ENCODE assay signal across 1 cellular context in the genomic region with DNA sequence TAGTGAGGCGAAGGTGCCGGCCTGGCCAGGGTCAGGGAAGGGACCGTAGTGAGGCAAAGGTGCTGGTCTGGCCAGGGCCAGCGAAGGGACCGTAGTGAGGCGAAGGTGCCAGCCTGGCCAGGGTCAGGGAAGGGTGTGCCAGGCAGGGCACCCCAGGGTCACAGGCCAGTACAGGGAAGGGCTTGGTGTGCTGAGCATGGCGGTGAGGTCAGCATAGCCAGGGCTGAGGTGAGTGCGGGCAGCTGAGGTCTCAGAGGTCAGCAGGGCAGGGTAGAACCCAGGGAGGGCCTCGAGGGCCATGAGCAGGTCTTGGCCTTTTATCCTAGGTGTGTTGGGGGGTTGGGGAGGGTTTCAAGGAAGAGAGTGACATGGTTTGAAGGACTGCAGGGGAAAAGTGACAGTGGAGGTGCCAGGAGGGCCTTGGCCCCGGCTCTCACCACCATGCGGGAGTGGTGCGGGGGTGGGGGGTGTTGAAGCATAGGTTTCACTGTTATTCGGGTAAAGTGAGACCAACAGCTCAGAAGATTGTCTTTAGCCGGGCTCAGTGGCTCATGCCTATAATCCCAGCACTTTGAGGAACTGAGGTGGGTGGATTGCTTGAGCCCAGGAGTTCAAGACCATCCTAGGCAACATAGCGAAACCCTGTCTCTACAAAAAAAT.
TF ChIP-seq lines count a peak whose summit lies in the region.

No MANE protein-coding gene starts in this region.

TF ChIP-seq in HepG2, 621 proteins besides CTCF, POLR2A, EP300 and RAD21 (continued from another document):
- TF ChIP-seq, protein P1, sequence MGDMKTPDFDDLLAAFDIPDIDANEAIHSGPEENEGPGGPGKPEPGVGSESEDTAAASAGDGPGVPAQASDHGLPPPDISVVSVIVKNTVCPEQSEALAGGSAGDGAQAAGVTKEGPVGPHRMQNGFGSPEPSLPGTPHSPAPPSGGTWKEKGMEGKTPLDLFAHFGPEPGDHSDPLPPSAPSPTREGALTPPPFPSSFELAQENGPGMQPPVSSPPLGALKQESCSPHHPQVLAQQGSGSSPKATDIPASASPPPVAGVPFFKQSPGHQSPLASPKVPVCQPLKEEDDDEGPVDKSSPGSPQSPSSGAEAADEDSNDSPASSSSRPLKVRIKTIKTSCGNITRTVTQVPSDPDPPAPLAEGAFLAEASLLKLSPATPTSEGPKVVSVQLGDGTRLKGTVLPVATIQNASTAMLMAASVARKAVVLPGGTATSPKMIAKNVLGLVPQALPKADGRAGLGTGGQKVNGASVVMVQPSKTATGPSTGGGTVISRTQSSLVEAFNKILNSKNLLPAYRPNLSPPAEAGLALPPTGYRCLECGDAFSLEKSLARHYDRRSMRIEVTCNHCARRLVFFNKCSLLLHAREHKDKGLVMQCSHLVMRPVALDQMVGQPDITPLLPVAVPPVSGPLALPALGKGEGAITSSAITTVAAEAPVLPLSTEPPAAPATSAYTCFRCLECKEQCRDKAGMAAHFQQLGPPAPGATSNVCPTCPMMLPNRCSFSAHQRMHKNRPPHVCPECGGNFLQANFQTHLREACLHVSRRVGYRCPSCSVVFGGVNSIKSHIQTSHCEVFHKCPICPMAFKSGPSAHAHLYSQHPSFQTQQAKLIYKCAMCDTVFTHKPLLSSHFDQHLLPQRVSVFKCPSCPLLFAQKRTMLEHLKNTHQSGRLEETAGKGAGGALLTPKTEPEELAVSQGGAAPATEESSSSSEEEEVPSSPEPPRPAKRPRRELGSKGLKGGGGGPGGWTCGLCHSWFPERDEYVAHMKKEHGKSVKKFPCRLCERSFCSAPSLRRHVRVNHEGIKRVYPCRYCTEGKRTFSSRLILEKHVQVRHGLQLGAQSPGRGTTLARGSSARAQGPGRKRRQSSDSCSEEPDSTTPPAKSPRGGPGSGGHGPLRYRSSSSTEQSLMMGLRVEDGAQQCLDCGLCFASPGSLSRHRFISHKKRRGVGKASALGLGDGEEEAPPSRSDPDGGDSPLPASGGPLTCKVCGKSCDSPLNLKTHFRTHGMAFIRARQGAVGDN (CRISPR knock-in tag; IDR thresholded peaks at IDR 0.05), result peak; percentile 50; the same call in 1 of the 2 replicates
- TF ChIP-seq ZNF260 (CRISPR knock-in tag; IDR thresholded peaks at IDR 0.05; ENCODE audit: borderline replicate concordance, low read depth), result no peak
- TF ChIP-seq ZSCAN25 (CRISPR knock-in tag; IDR thresholded peaks at IDR 0.05), result no peak
- no peak for TF ChIP-seq TCF7L2 (IDR thresholded peaks at IDR 0.05; ENCODE audit: low read depth, low read length)
- TF ChIP-seq ERF (CRISPR knock-in tag; IDR thresholded peaks at IDR 0.05), result no peak
- TF ChIP-seq HNRNPUL1 (IDR thresholded peaks at IDR 0.05; ENCODE audit: low read depth, low read length), result no peak
- TF ChIP-seq ZNF883 (CRISPR knock-in tag; IDR thresholded peaks at IDR 0.05; ENCODE audit: not compliant biosample characterization), result no peak
- TF ChIP-seq HNRNPL (IDR thresholded peaks at IDR 0.05; ENCODE audit: low read depth, low read length), result no peak
- no peak for TF ChIP-seq NR2F6 (IDR thresholded peaks at IDR 0.05)
- 0 out of 2 replicates have a peak, but pooled peaks have one; percentile 24 for TF ChIP-seq NR2F6 (CRISPR knock-in tag; IDR thresholded peaks at IDR 0.05)
- no peak for TF ChIP-seq ZNF24 (IDR thresholded peaks at IDR 0.05)
- no peak for TF ChIP-seq ZNF282 (IDR thresholded peaks at IDR 0.05; ENCODE audit: partially characterized antibody)
- TF ChIP-seq MYC (CRISPR knock-in tag; IDR thresholded peaks at IDR 0.05; ENCODE audit: borderline replicate concordance), result no peak
- no peak for TF ChIP-seq YEATS2 (CRISPR knock-in tag; IDR thresholded peaks at IDR 0.05; ENCODE audit: borderline replicate concordance)
